26 cellular contexts compared by ENCODE assay signal in genomic region chr12:118127867-118128266, GRCh38.
"Had no signal": no experiment of that assay in that cellular context is flagged by ENCODE, and none has a peak within 500 bp of the region (broad histone marks: within the 10 kb centered on the region; RNA-seq: fewer than 3 reads in every experiment).

No MANE protein-coding gene starts in this region.

- H3K9me3 Mint-ChIP-seq: activated CD4-positive, alpha-beta memory T cell treated with anti-CD3 and anti-CD28 coated beads, Interleukin-2, amount 10 ng/mL, durations not matched to agents 7 days and 5 days; activated CD4-positive, alpha-beta T cell treated with anti-CD3 and anti-CD28 coated beads, Interleukin-2, amount 10 ng/mL, durations not matched to agents 7 days and 5 days; activated T-cell treated with anti-CD3 and anti-CD28 coated beads, Interleukin-2, amount 50 U/mL, for 24 hours had no signal

- DNase-seq: activated CD4-positive, alpha-beta memory T cell treated with anti-CD3 and anti-CD28 coated beads, Interleukin-2, amount 10 ng/mL, durations not matched to agents 7 days and 5 days; activated CD4-positive, alpha-beta T cell treated with anti-CD3 and anti-CD28 coated beads for 1 hour; activated CD4-positive, alpha-beta T cell treated with anti-CD3 and anti-CD28 coated beads for 4 hours; activated CD4-positive, alpha-beta T cell treated with anti-CD3 and anti-CD28 coated beads, Interleukin-2, amount 10 ng/mL, durations not matched to agents 7 days and 5 days; activated CD4-positive, alpha-beta T cell treated with anti-CD3 and anti-CD28 coated beads, Interleukin-2, amount 50 U/mL, for 4 hours; activated CD8-positive, alpha-beta memory T cell treated with anti-CD3 and anti-CD28 coated beads, Interleukin-2, amount 50 U/mL, for 48 hours; activated gamma-delta T cell; activated naive CD4-positive, alpha-beta T cell treated with anti-CD3 and anti-CD28 coated beads, Interleukin-2, amount 50 U/mL, for 16 hours; activated naive CD4-positive, alpha-beta T cell treated with Interleukin-2 at 50 U/mL for 16 hours; activated T-cell treated with anti-CD3 and anti-CD28 coated beads for 4 hours; activated T-cell treated with anti-CD3 and anti-CD28 coated beads, Interleukin-2, amount 50 U/mL, for 24 hours; activated T-cell treated with anti-CD3 and anti-CD28 coated beads, Interleukin-2, amount 50 U/mL, for 72 hours; amniotic stem cell; anterior cingulate cortex; caudate nucleus; colonic mucosa; effector CD8-positive, alpha-beta T cell; foreskin fibroblast; head of caudate nucleus; T-helper 2 cell had no signal

- H3K27me3 Mint-ChIP-seq: activated CD4-positive, alpha-beta memory T cell treated with anti-CD3 and anti-CD28 coated beads, Interleukin-2, amount 10 ng/mL, durations not matched to agents 7 days and 5 days; activated CD4-positive, alpha-beta T cell treated with anti-CD3 and anti-CD28 coated beads, Interleukin-2, amount 10 ng/mL, durations not matched to agents 7 days and 5 days; activated naive CD8-positive, alpha-beta T cell; activated T-cell treated with anti-CD3 and anti-CD28 coated beads, Interleukin-2, amount 50 U/mL, for 24 hours had no signal

- H3K27ac Mint-ChIP-seq: activated CD4-positive, alpha-beta memory T cell treated with anti-CD3 and anti-CD28 coated beads, Interleukin-2, amount 10 ng/mL, durations not matched to agents 7 days and 5 days; activated CD4-positive, alpha-beta T cell treated with anti-CD3 and anti-CD28 coated beads, Interleukin-2, amount 10 ng/mL, durations not matched to agents 7 days and 5 days; activated naive CD8-positive, alpha-beta T cell; activated T-cell treated with anti-CD3 and anti-CD28 coated beads, Interleukin-2, amount 50 U/mL, for 24 hours; activated T-cell treated with anti-CD3 and anti-CD28 coated beads, Interleukin-2, amount 50 U/mL, for 72 hours; WTC11 had no signal

- H3K4me1 ChIP-seq: colonic mucosa had no signal

- H3K9me3 ChIP-seq: colonic mucosa had no signal

- H3K4me3 Mint-ChIP-seq: activated CD4-positive, alpha-beta memory T cell treated with anti-CD3 and anti-CD28 coated beads, Interleukin-2, amount 10 ng/mL, durations not matched to agents 7 days and 5 days; activated CD4-positive, alpha-beta T cell treated with anti-CD3 and anti-CD28 coated beads, Interleukin-2, amount 10 ng/mL, durations not matched to agents 7 days and 5 days; activated naive CD8-positive, alpha-beta T cell; activated T-cell treated with anti-CD3 and anti-CD28 coated beads, Interleukin-2, amount 50 U/mL, for 24 hours; activated T-cell treated with anti-CD3 and anti-CD28 coated beads, Interleukin-2, amount 50 U/mL, for 72 hours; WTC11 had no signal

- H3K27ac ChIP-seq: colonic mucosa had no signal

- FAIRE-seq: astrocyte, endometrium, frontal cortex had no signal

- ATAC-seq: activated T-cell treated with anti-CD3 and anti-CD28 coated beads, Interleukin-2, amount 50 U/mL, for 72 hours; esophagus mucosa; WTC11 had no signal

- H3K36me3 ChIP-seq: colonic mucosa had no signal

- H3K27me3 ChIP-seq: colonic mucosa had no signal

- H3K4me3 ChIP-seq: colonic mucosa had no signal

- H3K36me3 Mint-ChIP-seq: activated naive CD8-positive, alpha-beta T cell had no signal
